Comparison of ENCODE assay signal across 10 cellular contexts in genomic region chr22:19767427-19768380, GRCh38. TPM values are rescaled to one million over a fixed set of nuclear protein-coding genes. Genes with fewer than 3 reads are reported as not detected.
DNase-seq lines count a peak whose midpoint lies in the region; ATAC-seq and TF ChIP-seq lines count a peak whose summit lies in the region.
"Had no signal": no experiment of that assay in that cellular context is flagged by ENCODE, and none has a peak within 500 bp of the region (broad histone marks: within the 10 kb centered on the region; RNA-seq: fewer than 3 reads in every experiment).

No MANE protein-coding gene starts in this region.

- no peak for ATAC-seq in stimulated activated effector memory CD8-positive, alpha-beta T cell treated with anti-CD3 and anti-CD28 coated beads, Interleukin-12 subunit alpha, Interleukin-12 subunit beta, amount 100 ng/mL, for 72 hours
- ATAC-seq in HG02840 (IDR thresholded peaks at IDR 0.05; ENCODE audit: low FRiP score, unreplicated experiment) (no peak), HG03457 (IDR thresholded peaks at IDR 0.05; ENCODE audit: unreplicated experiment) (no peak), GM21381 (IDR thresholded peaks at IDR 0.05; ENCODE audit: unreplicated experiment) (no peak)

- H3K27me3 ChIP-seq in adrenal gland: peaks cover 71% of the 10 kb centered on the region

- DNase-seq in T-helper 2 cell treated with Interferon-gamma antibody and Interleukin-4, amounts not matched to agents 5 μg/mL and 100 μg/mL, for 36 hours (ENCODE audit: low spot score): no peak
- DNase-seq in T-helper 2 cell: no peak
- peak in 4 of 7 donors; percentile 33 to 45 (median 43) for DNase-seq in adrenal gland
- DNase-seq in kidney tubule cell (ENCODE audit: low spot score): peak; percentile 10
- no peak for DNase-seq in stimulated activated effector memory CD8-positive, alpha-beta T cell treated with anti-CD3 and anti-CD28 coated beads, Interleukin-12 subunit alpha, Interleukin-12 subunit beta, amount 100 ng/mL, for 72 hours (ENCODE audit: low spot score in 2 of 2)

- H3K27me3 Mint-ChIP-seq in T-helper 2 cell treated with Interferon-gamma antibody and Interleukin-4, amounts not matched to agents 5 μg/mL and 100 μg/mL, for 36 hours (ENCODE audit: low read depth): peaks cover 60% of the 10 kb centered on the region

- no peaks in the 10 kb centered on the region for H3K36me3 Mint-ChIP-seq in T-helper 2 cell treated with Interferon-gamma antibody and Interleukin-4, amounts not matched to agents 5 μg/mL and 100 μg/mL, for 36 hours (ENCODE audit: low read depth)
- no peaks in the 10 kb centered on the region for H3K36me3 Mint-ChIP-seq in stimulated activated effector memory CD8-positive, alpha-beta T cell treated with anti-CD3 and anti-CD28 coated beads, Interleukin-12 subunit alpha, Interleukin-12 subunit beta, amount 100 ng/mL, for 72 hours

- H3K4me1 ChIP-seq in adrenal gland (replicated peaks in 1 of 2): peaks cover 6 to 11% of the 10 kb centered on the region in 2 donors
- H3K4me1 ChIP-seq: prostate gland had no signal

- no peaks in the 10 kb centered on the region for H3K9me3 ChIP-seq in adrenal gland (replicated peaks in 1 of 3)
- H3K9me3 ChIP-seq: prostate gland had no signal

- TF ChIP-seq CTCF in adrenal gland (IDR thresholded peaks at IDR 0.05): no peak

- no peak overlapping the region for H3K27ac ChIP-seq in adrenal gland
- H3K27ac ChIP-seq: brain microvascular endothelial cell had no signal

- H3K36me3 ChIP-seq in adrenal gland (replicated peaks in 1 of 2): no peaks in the 10 kb centered on the region
- H3K36me3 ChIP-seq: brain microvascular endothelial cell, prostate gland had no signal

- intact Hi-C loops in adrenal gland (cut with DNase I): no loop called here

- H3K4me3 ChIP-seq in adrenal gland: no peak overlapping the region

- no peak overlapping the region for H3K27ac Mint-ChIP-seq in T-helper 2 cell treated with Interferon-gamma antibody and Interleukin-4, amounts not matched to agents 5 μg/mL and 100 μg/mL, for 36 hours
- H3K27ac Mint-ChIP-seq in stimulated activated effector memory CD8-positive, alpha-beta T cell treated with anti-CD3 and anti-CD28 coated beads, Interleukin-12 subunit alpha, Interleukin-12 subunit beta, amount 100 ng/mL, for 72 hours: no peak overlapping the region

- H3K4me1 Mint-ChIP-seq in T-helper 2 cell treated with Interferon-gamma antibody and Interleukin-4, amounts not matched to agents 5 μg/mL and 100 μg/mL, for 36 hours (ENCODE audit: low read depth): peaks cover 5% of the 10 kb centered on the region
- H3K4me1 Mint-ChIP-seq in stimulated activated effector memory CD8-positive, alpha-beta T cell treated with anti-CD3 and anti-CD28 coated beads, Interleukin-12 subunit alpha, Interleukin-12 subunit beta, amount 100 ng/mL, for 72 hours: peaks cover 9% of the 10 kb centered on the region

- 56 to 71% (median 58%) methylated on average over 30 to 37 of the region's 37 CpGs for WGBS in adrenal gland, 4 donors

- H3K4me3 Mint-ChIP-seq in T-helper 2 cell treated with Interferon-gamma antibody and Interleukin-4, amounts not matched to agents 5 μg/mL and 100 μg/mL, for 36 hours: peak overlapping the region; percentile 54
- peak overlapping the region; percentile 56 for H3K4me3 Mint-ChIP-seq in stimulated activated effector memory CD8-positive, alpha-beta T cell treated with anti-CD3 and anti-CD28 coated beads, Interleukin-12 subunit alpha, Interleukin-12 subunit beta, amount 100 ng/mL, for 72 hours

- no peak for TF ChIP-seq POLR2A in adrenal gland (IDR thresholded peaks at IDR 0.05)

- H3K9me3 Mint-ChIP-seq in T-helper 2 cell treated with Interferon-gamma antibody and Interleukin-4, amounts not matched to agents 5 μg/mL and 100 μg/mL, for 36 hours: no peaks in the 10 kb centered on the region
- H3K9me3 Mint-ChIP-seq in stimulated activated effector memory CD8-positive, alpha-beta T cell treated with anti-CD3 and anti-CD28 coated beads, Interleukin-12 subunit alpha, Interleukin-12 subunit beta, amount 100 ng/mL, for 72 hours: no peaks in the 10 kb centered on the region

RNA-seq across cellular contexts. Expression of gene TBX1, which starts 7.1 kb away (rescaled TPM):
- total RNA-seq in adrenal gland: 10 to 100 TPM in 1 of 8 donors, 1 to 10 TPM in 3, under 1 TPM in 2, not detected in 2; 0.72 to 10.1 (median 1.5) TPM
- 1 to 10 TPM in 1 of 3 donors, under 1 TPM in 1, not detected in 1; 0.80 to 2.0 TPM for polyA plus RNA-seq in adrenal gland

RNA-seq across cellular contexts. Expression of gene GP1BB, which starts 44.4 kb away (rescaled TPM):
- total RNA-seq in adrenal gland: 1 to 10 TPM in 6 of 8 donors, under 1 TPM in 1, not detected in 1; 0.42 to 6.6 (median 4.1) TPM
- polyA plus RNA-seq in adrenal gland: 10 to 100 TPM in 2 of 3 donors, not detected in 1; 12.4 to 29.8 TPM

RNA-seq across cellular contexts. Expression of gene SEPTIN5, which starts 53.4 kb away (rescaled TPM):
- total RNA-seq in adrenal gland: 10 to 100 TPM in 5 of 8 donors, 1 to 10 TPM in 3; 3.7 to 67.7 (median 12.4) TPM
- polyA plus RNA-seq in adrenal gland: 10 to 100 TPM; 10.7 to 73.4 (median 18.8) TPM

Comparison
In these comparisons a context has a peak if more than half of its experiments do, and no peak if none do; other contexts are left out.
1. DNase-seq: peak in adrenal gland (4 of 7) and kidney tubule cell (single experiment); none in T-helper 2 cell treated with Interferon-gamma antibody and Interleukin-4, amounts not matched to agents 5 μg/mL and 100 μg/mL, for 36 hours (single experiment), T-helper 2 cell (0 of 5) and stimulated activated effector memory CD8-positive, alpha-beta T cell treated with anti-CD3 and anti-CD28 coated beads, Interleukin-12 subunit alpha, Interleukin-12 subunit beta, amount 100 ng/mL, for 72 hours (0 of 2).